1 cellular context compared by ENCODE assay signal in the genomic region with DNA sequence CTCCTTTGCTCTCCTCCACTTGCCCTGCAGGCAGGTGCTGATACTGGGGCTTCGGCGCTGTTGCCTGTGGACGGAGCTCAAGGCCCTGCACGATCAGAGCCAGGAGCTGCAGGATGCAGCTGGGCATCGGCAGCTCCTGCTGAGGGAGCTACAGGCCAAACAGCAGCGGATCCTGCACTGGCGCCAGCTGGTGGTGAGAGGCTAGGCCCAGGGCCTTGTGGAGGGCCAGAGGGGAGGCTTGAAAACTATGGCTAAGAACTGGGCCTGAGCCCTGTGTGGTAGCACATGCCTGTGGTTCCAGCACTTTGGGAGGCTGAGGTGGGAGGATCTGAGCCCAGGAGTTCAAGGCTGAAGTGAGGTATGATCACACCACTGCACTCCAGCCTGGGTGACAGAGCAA.
TF ChIP-seq lines count a peak whose summit lies in the region.

No MANE protein-coding gene starts in this region.

TF ChIP-seq in HepG2, 621 proteins besides CTCF, POLR2A, EP300 and RAD21:
- no peak for TF ChIP-seq BCL6 (CRISPR knock-in tag; IDR thresholded peaks at IDR 0.05)
- TF ChIP-seq ZFY (CRISPR knock-in tag; IDR thresholded peaks at IDR 0.05), result 0 out of 2 replicates have a peak, but pooled peaks have one; percentile 17
- TF ChIP-seq, protein P1, sequence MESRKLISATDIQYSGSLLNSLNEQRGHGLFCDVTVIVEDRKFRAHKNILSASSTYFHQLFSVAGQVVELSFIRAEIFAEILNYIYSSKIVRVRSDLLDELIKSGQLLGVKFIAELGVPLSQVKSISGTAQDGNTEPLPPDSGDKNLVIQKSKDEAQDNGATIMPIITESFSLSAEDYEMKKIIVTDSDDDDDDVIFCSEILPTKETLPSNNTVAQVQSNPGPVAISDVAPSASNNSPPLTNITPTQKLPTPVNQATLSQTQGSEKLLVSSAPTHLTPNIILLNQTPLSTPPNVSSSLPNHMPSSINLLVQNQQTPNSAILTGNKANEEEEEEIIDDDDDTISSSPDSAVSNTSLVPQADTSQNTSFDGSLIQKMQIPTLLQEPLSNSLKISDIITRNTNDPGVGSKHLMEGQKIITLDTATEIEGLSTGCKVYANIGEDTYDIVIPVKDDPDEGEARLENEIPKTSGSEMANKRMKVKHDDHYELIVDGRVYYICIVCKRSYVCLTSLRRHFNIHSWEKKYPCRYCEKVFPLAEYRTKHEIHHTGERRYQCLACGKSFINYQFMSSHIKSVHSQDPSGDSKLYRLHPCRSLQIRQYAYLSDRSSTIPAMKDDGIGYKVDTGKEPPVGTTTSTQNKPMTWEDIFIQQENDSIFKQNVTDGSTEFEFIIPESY (CRISPR knock-in tag; IDR thresholded peaks at IDR 0.05), result peak; percentile 49; the same call in 1 of the 2 replicates
- TF ChIP-seq, protein P2, sequence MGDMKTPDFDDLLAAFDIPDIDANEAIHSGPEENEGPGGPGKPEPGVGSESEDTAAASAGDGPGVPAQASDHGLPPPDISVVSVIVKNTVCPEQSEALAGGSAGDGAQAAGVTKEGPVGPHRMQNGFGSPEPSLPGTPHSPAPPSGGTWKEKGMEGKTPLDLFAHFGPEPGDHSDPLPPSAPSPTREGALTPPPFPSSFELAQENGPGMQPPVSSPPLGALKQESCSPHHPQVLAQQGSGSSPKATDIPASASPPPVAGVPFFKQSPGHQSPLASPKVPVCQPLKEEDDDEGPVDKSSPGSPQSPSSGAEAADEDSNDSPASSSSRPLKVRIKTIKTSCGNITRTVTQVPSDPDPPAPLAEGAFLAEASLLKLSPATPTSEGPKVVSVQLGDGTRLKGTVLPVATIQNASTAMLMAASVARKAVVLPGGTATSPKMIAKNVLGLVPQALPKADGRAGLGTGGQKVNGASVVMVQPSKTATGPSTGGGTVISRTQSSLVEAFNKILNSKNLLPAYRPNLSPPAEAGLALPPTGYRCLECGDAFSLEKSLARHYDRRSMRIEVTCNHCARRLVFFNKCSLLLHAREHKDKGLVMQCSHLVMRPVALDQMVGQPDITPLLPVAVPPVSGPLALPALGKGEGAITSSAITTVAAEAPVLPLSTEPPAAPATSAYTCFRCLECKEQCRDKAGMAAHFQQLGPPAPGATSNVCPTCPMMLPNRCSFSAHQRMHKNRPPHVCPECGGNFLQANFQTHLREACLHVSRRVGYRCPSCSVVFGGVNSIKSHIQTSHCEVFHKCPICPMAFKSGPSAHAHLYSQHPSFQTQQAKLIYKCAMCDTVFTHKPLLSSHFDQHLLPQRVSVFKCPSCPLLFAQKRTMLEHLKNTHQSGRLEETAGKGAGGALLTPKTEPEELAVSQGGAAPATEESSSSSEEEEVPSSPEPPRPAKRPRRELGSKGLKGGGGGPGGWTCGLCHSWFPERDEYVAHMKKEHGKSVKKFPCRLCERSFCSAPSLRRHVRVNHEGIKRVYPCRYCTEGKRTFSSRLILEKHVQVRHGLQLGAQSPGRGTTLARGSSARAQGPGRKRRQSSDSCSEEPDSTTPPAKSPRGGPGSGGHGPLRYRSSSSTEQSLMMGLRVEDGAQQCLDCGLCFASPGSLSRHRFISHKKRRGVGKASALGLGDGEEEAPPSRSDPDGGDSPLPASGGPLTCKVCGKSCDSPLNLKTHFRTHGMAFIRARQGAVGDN (CRISPR knock-in tag; IDR thresholded peaks at IDR 0.05), result peak; percentile 22; the same call in 1 of the 2 replicates
- TF ChIP-seq STAG1 (CRISPR knock-in tag; IDR thresholded peaks at IDR 0.05), result peak; percentile 46
- peak; percentile 74 for TF ChIP-seq ZBTB38 (CRISPR knock-in tag; IDR thresholded peaks at IDR 0.05)
